Comparison of ENCODE assay signal across 22 cellular contexts in the genomic region with DNA sequence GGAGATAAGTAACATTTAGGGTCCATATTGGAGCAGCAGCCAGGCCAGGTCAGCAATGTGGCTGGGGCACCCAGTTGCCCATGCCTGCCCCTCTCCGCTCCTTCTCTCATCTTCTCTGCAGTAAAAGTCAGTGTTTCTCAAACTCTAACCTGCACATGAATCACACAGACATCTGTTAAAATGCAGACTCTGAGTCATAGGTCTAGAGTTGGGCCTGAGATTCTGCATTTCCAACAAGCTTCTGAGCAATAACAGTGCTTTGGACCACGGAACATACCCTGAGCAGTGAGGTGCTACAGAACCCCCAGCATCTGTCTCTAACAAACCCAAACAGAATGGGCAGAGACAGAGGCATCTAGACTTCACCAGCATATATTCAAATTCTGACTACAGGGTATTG.
"Had no signal": no experiment of that assay in that cellular context is flagged by ENCODE, and none has a peak within 500 bp of the region (broad histone marks: within the 10 kb centered on the region; RNA-seq: fewer than 3 reads in every experiment).

No MANE protein-coding gene starts in this region.

- H3K27ac ChIP-seq: body of pancreas, coronary artery, foreskin keratinocyte, neutrophil, sigmoid colon, tibial nerve had no signal

- H3K4me3 Mint-ChIP-seq: activated CD4-positive, alpha-beta T cell treated with anti-CD3 and anti-CD28 coated beads, Interleukin-2, amount 10 ng/mL, durations not matched to agents 7 days and 5 days; activated naive CD4-positive, alpha-beta T cell treated with anti-CD3 and anti-CD28 coated beads, Interleukin-2, amount 10 ng/mL, durations not matched to agents 7 days and 5 days; central memory CD8-positive, alpha-beta T cell; natural killer cell; T-helper 2 cell treated with Interferon-gamma antibody and Interleukin-4, amounts not matched to agents 5 μg/mL and 100 μg/mL, for 36 hours; WTC11 had no signal

- ATAC-seq: body of pancreas, foreskin keratinocyte, natural killer cell, WTC11 had no signal

- H3K4me3 ChIP-seq: body of pancreas, coronary artery, lung, sigmoid colon, tibial nerve had no signal

- H3K27ac Mint-ChIP-seq: activated CD4-positive, alpha-beta T cell treated with anti-CD3 and anti-CD28 coated beads, Interleukin-2, amount 10 ng/mL, durations not matched to agents 7 days and 5 days; activated naive CD4-positive, alpha-beta T cell treated with anti-CD3 and anti-CD28 coated beads, Interleukin-2, amount 10 ng/mL, durations not matched to agents 7 days and 5 days; natural killer cell; T-helper 2 cell treated with Interferon-gamma antibody and Interleukin-4, amounts not matched to agents 5 μg/mL and 100 μg/mL, for 36 hours; WTC11 had no signal

- H3K27me3 Mint-ChIP-seq: activated CD4-positive, alpha-beta T cell treated with anti-CD3 and anti-CD28 coated beads, Interleukin-2, amount 10 ng/mL, durations not matched to agents 7 days and 5 days; activated naive CD4-positive, alpha-beta T cell treated with anti-CD3 and anti-CD28 coated beads, Interleukin-2, amount 10 ng/mL, durations not matched to agents 7 days and 5 days; central memory CD8-positive, alpha-beta T cell had no signal

- H3K9me3 ChIP-seq: body of pancreas, neutrophil, sigmoid colon, tibial nerve had no signal

- H3K27me3 ChIP-seq: body of pancreas, foreskin keratinocyte, neutrophil, sigmoid colon, tibial nerve had no signal

- DNase-seq: activated CD4-positive, alpha-beta T cell treated with anti-CD3 and anti-CD28 coated beads, Interleukin-2, amount 10 ng/mL, durations not matched to agents 7 days and 5 days; activated CD8-positive, alpha-beta memory T cell treated with anti-CD3 and anti-CD28 coated beads for 24 hours; activated effector memory CD4-positive, alpha-beta T cell treated with Interleukin-2 at 50 U/mL for 16 hours; activated naive CD4-positive, alpha-beta T cell treated with anti-CD3 and anti-CD28 coated beads, Interleukin-2, amount 10 ng/mL, durations not matched to agents 7 days and 5 days; amygdala; body of pancreas; foreskin keratinocyte; glutamatergic neuron; hypothalamus; islet precursor cell; natural killer cell; sigmoid colon; stimulated activated CD8-positive, alpha-beta memory T cell treated with anti-CD3 and anti-CD28 coated beads, Interleukin-4, amount 100 ng/mL, for 48 hours; stimulated activated naive CD4-positive, alpha-beta T cell; substantia nigra had no signal

- H3K4me1 Mint-ChIP-seq: natural killer cell, WTC11 had no signal

- H3K9me3 Mint-ChIP-seq: activated CD4-positive, alpha-beta T cell treated with anti-CD3 and anti-CD28 coated beads, Interleukin-2, amount 10 ng/mL, durations not matched to agents 7 days and 5 days; activated naive CD4-positive, alpha-beta T cell treated with anti-CD3 and anti-CD28 coated beads, Interleukin-2, amount 10 ng/mL, durations not matched to agents 7 days and 5 days; central memory CD8-positive, alpha-beta T cell; natural killer cell; T-helper 2 cell treated with Interferon-gamma antibody and Interleukin-4, amounts not matched to agents 5 μg/mL and 100 μg/mL, for 36 hours; WTC11 had no signal
